9 cellular contexts compared by ENCODE assay signal in genomic region chr2:23760746-23761145, GRCh38.
A peak's percentile ranks its signal among the peaks of the same experiment; 100 is the strongest.
DNase-seq lines count a peak whose midpoint lies in the region; ATAC-seq, FAIRE-seq and TF ChIP-seq lines count a peak whose summit lies in the region.
"Had no signal": no experiment of that assay in that cellular context is flagged by ENCODE, and none has a peak within 500 bp of the region (broad histone marks: within the 10 kb centered on the region; RNA-seq: fewer than 3 reads in every experiment).

No MANE protein-coding gene starts in this region.

- no peaks in the 10 kb centered on the region for H3K4me1 ChIP-seq in neural progenitor cell

- no peaks in the 10 kb centered on the region for H4K20me1 ChIP-seq in neural progenitor cell (ENCODE audit: low read depth)

- H3K9me3 Mint-ChIP-seq in neural progenitor cell, result no peaks in the 10 kb centered on the region

- TF ChIP-seq CTCF in bronchial epithelial cell (IDR thresholded peaks at IDR 0.05; ENCODE audit: insufficient read depth, low read length, severe bottlenecking), result no peak
- TF ChIP-seq CTCF in neural progenitor cell (IDR thresholded peaks at IDR 0.05), result peak; percentile 47

- DNase-seq in DMS79 (lab: John Stamatoyannopoulos, UW) (peak; percentile 20), NCI-H146 treated with DMSO at 0.1 percent for 48 hours (lab: John Stamatoyannopoulos, UW; ENCODE audit: unreplicated experiment) (peak; percentile 4), bronchial epithelial cell (ENCODE audit: low read depth) (peak; percentile 51), neural progenitor cell (ENCODE audit: low spot score) (no peak)
- no peak for DNase-seq in activated CD4-positive, alpha-beta T cell treated with anti-CD3 and anti-CD28 coated beads, Interleukin-2, amount 50 U/mL, for 4 hours
- DNase-seq: NCI-H82 had no signal

- no peak for FAIRE-seq in bronchial epithelial cell (lab: Jason Lieb, UNC)

- no peak overlapping the region for H3K27ac ChIP-seq in neural progenitor cell

- no peak overlapping the region for H3K9ac ChIP-seq in neural progenitor cell

- H3K36me3 Mint-ChIP-seq in neural progenitor cell, result peaks cover 11% of the 10 kb centered on the region

- no peaks in the 10 kb centered on the region for H3K27me3 Mint-ChIP-seq in neural progenitor cell (ENCODE audit: insufficient read depth, low read depth)

- no peaks in the 10 kb centered on the region for H3K79me2 ChIP-seq in neural progenitor cell (ENCODE audit: low read depth)

- H3K9me3 ChIP-seq in neural progenitor cell (ENCODE audit: low read depth), result no peaks in the 10 kb centered on the region

- no peak overlapping the region for H3K4me2 ChIP-seq in neural progenitor cell

- H3K4me3 ChIP-seq in bronchial epithelial cell (ENCODE audit: low read depth, low read length), result no peak overlapping the region
- no peak overlapping the region for H3K4me3 ChIP-seq in neural progenitor cell

- H3K4me1 Mint-ChIP-seq in neural progenitor cell, result no peaks in the 10 kb centered on the region

- H2AFZ ChIP-seq in neural progenitor cell (replicated peaks), result no peak overlapping the region

- H3K36me3 ChIP-seq in bronchial epithelial cell (ENCODE audit: control insufficient read depth, insufficient read depth, low read length) (peaks cover 1% of the 10 kb centered on the region), neural progenitor cell (peaks cover 3% of the 10 kb centered on the region)

- ATAC-seq in GM21390 (IDR thresholded peaks at IDR 0.05; ENCODE audit: unreplicated experiment) (no peak), GM21717 (IDR thresholded peaks at IDR 0.05; ENCODE audit: unreplicated experiment) (no peak), GM21576 (IDR thresholded peaks at IDR 0.05; ENCODE audit: unreplicated experiment) (no peak)

- H3K27ac Mint-ChIP-seq in neural progenitor cell, result no peak overlapping the region

- no peaks in the 10 kb centered on the region for H3F3A ChIP-seq in neural progenitor cell (ENCODE audit: low read depth)

- H3K27me3 ChIP-seq in bronchial epithelial cell (ENCODE audit: control insufficient read depth, insufficient read depth, low read length) (no peaks in the 10 kb centered on the region), neural progenitor cell (no peaks in the 10 kb centered on the region)

- no peak overlapping the region for H3K4me3 Mint-ChIP-seq in neural progenitor cell

Comparison
In these comparisons a context has a peak if more than half of its experiments do, and no peak if none do; other contexts are left out.
1. DNase-seq: peak in DMS79 (single experiment), NCI-H146 treated with DMSO at 0.1 percent for 48 hours (single experiment) and bronchial epithelial cell (single experiment); none in neural progenitor cell (single experiment) and activated CD4-positive, alpha-beta T cell treated with anti-CD3 and anti-CD28 coated beads, Interleukin-2, amount 50 U/mL, for 4 hours (0 of 2).